ENCODE assay signal across 9 cellular contexts in the genomic region with DNA sequence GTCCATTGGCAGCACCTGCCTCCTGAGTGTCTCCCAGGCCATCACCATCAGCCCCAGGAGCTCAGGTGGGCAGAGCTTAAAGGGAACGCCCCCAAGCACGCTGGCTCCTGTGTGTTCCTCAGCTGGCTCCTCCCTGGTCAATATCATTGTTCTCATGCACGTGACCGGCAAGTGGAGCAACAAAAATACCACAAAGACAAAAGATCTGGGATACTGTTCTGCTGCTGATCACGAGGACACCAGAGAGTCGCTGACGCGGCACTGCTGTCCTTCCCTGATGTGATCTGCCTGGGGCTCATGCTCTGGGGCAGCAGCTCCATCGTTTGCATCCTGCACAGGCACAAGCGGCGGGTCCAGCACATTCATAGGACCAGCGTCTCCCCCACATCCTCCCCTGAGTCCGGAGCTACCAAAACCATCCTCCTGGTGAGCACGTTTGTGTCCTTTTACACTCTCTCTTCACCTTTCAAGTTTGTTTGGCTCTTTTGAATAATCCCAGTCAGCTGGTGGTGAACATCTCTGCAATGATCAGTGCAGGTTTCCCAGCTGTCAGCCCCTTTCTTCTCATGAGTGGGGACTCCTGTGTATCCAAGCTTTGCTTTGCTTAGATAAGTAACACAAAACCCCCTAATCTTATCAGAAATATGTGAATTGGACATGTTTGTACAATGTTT. TPM values are rescaled to one million over a fixed set of nuclear protein-coding genes. Genes with fewer than 3 reads are reported as not detected.
DNase-seq lines count a peak whose midpoint lies in the region; ATAC-seq and TF ChIP-seq lines count a peak whose summit lies in the region.
"Not testable (repeated sequence)": the region's sequence is repeated elsewhere in the genome, so short reads cannot be mapped to it uniquely, and the experiment has no call there.
"Had no signal": no experiment of that assay in that cellular context is flagged by ENCODE, and none has a peak within 500 bp of the region (broad histone marks: within the 10 kb centered on the region; RNA-seq: fewer than 3 reads in every experiment).

No MANE protein-coding gene starts in this region.

- CTCF ChIA-PET in Caco-2 (lab: Charles Lee): interaction anchor here (0.8 kb wide), 1 partner anchor 80 kb away, joined by 6 read pairs; no protein-coding TSS in a partner anchor

- not testable (repeated sequence) for TF ChIP-seq CTCF in Caco-2 (IDR thresholded peaks at IDR 0.05; ENCODE audit: insufficient read depth in 1 of 2, low read depth in 1 of 2, low read length in 1 of 2, severe bottlenecking in 1 of 2, unreplicated experiment in 1 of 2); WERI-Rb-1 (IDR thresholded peaks at IDR 0.05; ENCODE audit: low read depth, low read length); fibroblast of pulmonary artery (IDR thresholded peaks at IDR 0.05; ENCODE audit: low read length, missing control alignments)
- peak; percentile 7 to 21 (median 16) for TF ChIP-seq CTCF in nephron (IDR thresholded peaks at IDR 0.05; ENCODE audit: unreplicated experiment in 3 of 3)

- not testable (repeated sequence) for H3K9me3 ChIP-seq in Caco-2; HUES6 (ENCODE audit: control insufficient read depth, insufficient read depth, low read depth, low read length); WERI-Rb-1 (ENCODE audit: severe bottlenecking); iPS-18a (ENCODE audit: control insufficient read depth, low read depth, low read length)

- H3K4me3 ChIP-seq in Caco-2 (ENCODE audit: low read depth, low read length): peak overlapping the region; percentile 23
- peak overlapping the region; percentile 42 for H3K4me3 ChIP-seq in HUES6 (ENCODE audit: low read depth, low read length)
- peak overlapping the region; percentile 29 for H3K4me3 ChIP-seq in WERI-Rb-1 (ENCODE audit: low read depth, low read length)
- H3K4me3 ChIP-seq in fibroblast of pulmonary artery (replicated peaks; ENCODE audit: low read depth, low read length): not testable (repeated sequence)
- peak overlapping the region; percentile 39 for H3K4me3 ChIP-seq in iPS-18a (ENCODE audit: low read length)

- H3K4me1 ChIP-seq in Caco-2: peaks cover 17% of the 10 kb centered on the region
- H3K4me1 ChIP-seq in HUES6 (ENCODE audit: control insufficient read depth, insufficient read depth, low read length); iPS-18a (ENCODE audit: control insufficient read depth, low read depth, low read length): not testable (repeated sequence)

- not testable (repeated sequence) for H3K4me1 Mint-ChIP-seq in Caco-2 (ENCODE audit: low read depth, unreplicated experiment)
- peaks cover 26% of the 10 kb centered on the region for H3K4me1 Mint-ChIP-seq in nephron

- DNase-seq in Caco-2: peak; percentile 32 to 41
- DNase-seq in NCI-H345 treated with DMSO at 0.1 percent for 48 hours (lab: John Stamatoyannopoulos, UW; ENCODE audit: unreplicated experiment): peak; percentile 4
- not testable (repeated sequence) for DNase-seq in WERI-Rb-1; sciatic nerve (ENCODE audit: low spot score)
- DNase-seq in fibroblast of pulmonary artery (ENCODE audit: low read depth): peak; percentile 12

- H3K4me3 Mint-ChIP-seq in Caco-2 (ENCODE audit: unreplicated experiment): peak overlapping the region; percentile 66
- peak overlapping the region in 2 of 3 experiments; percentile 78 to 82 for H3K4me3 Mint-ChIP-seq in nephron

- not testable (repeated sequence) for BruUV-seq in Caco-2 (replicated peaks; lab: Mats Ljungman, UMichigan)

- peak; percentile 81 for ATAC-seq in sciatic nerve

- H3K36me3 ChIP-seq in Caco-2 (ENCODE audit: control insufficient read depth, insufficient read depth, low read length); HUES6 (ENCODE audit: control insufficient read depth, insufficient read depth, low read length); WERI-Rb-1; iPS-18a (ENCODE audit: control insufficient read depth, low read depth, low read length): not testable (repeated sequence)

- intact Hi-C loops in Caco-2 (cut with micrococcal nuclease; ENCODE audit: unreplicated experiment); sciatic nerve (cut with DNase I): not testable (repeated sequence)

- not testable (repeated sequence) for H3K9ac ChIP-seq in HUES6 (ENCODE audit: low read length); iPS-18a (ENCODE audit: low read length)

- not testable (repeated sequence) for H3K27me3 Mint-ChIP-seq in Caco-2 (ENCODE audit: insufficient read depth, unreplicated experiment); nephron (ENCODE audit: low read depth)

- not testable (repeated sequence) for H3K36me3 Mint-ChIP-seq in Caco-2 (ENCODE audit: insufficient read depth, unreplicated experiment); nephron (ENCODE audit: low read depth)

- H3K27ac ChIP-seq in HUES6 (ENCODE audit: low read depth, low read length); WERI-Rb-1; iPS-18a (ENCODE audit: low read length): not testable (repeated sequence)

- not testable (repeated sequence) for H3K27me3 ChIP-seq in Caco-2 (replicated peaks; ENCODE audit: control insufficient read depth, insufficient read depth, low read length); HUES6 (ENCODE audit: control insufficient read depth, insufficient read depth, low read length); WERI-Rb-1 (ENCODE audit: insufficient read depth, low read depth, severe bottlenecking); iPS-18a (ENCODE audit: control insufficient read depth, insufficient read depth, low read length)

- H3K27ac Mint-ChIP-seq in Caco-2 (ENCODE audit: unreplicated experiment): not testable (repeated sequence)
- peak overlapping the region in 2 of 3 experiments; percentile 81 to 93 for H3K27ac Mint-ChIP-seq in nephron

- POLR2A ChIA-PET in Caco-2 (lab: Charles Lee): not testable (repeated sequence)

- peaks cover 11% of the 10 kb centered on the region for H3K9me3 Mint-ChIP-seq in Caco-2 (ENCODE audit: unreplicated experiment)
- H3K9me3 Mint-ChIP-seq in nephron: not testable (repeated sequence)

RNA-seq across cellular contexts. Expression of gene ZNF331, which starts 34.1 kb away (rescaled TPM):
- total RNA-seq in Caco-2 (2022): 42.2 and 42.6 TPM in 2 replicates
- 39.8 TPM for total RNA-seq in sciatic nerve

RNA-seq across cellular contexts. Expression of gene ZNF813, which starts 36.3 kb away (rescaled TPM):
- total RNA-seq in Caco-2 (2022) (7.4 and 7.9 TPM in 2 replicates), sciatic nerve (3.3 TPM)
- total RNA-seq: HT-29 had no signal
